ENCODE assay signal across 2 cellular contexts in genomic region chr20:47362361-47363219, GRCh38.
TF ChIP-seq lines count a peak whose summit lies in the region.

No MANE protein-coding gene starts in this region.

TF ChIP-seq in IMR-90, 13 proteins besides CTCF, POLR2A, EP300 and RAD21:
- TF ChIP-seq CHD1 (IDR thresholded peaks at IDR 0.05; ENCODE audit: low read depth, low read length): no peak

TF ChIP-seq in GM12878, 131 proteins besides CTCF, POLR2A, EP300 and RAD21:
- TF ChIP-seq SUZ12 (IDR thresholded peaks at IDR 0.05; ENCODE audit: unreplicated experiment) (no peak), MXI1 (IDR thresholded peaks at IDR 0.05; ENCODE audit: low read depth, low read length) (no peak), ZBTB40 (IDR thresholded peaks at IDR 0.05; ENCODE audit: borderline replicate concordance) (no peak), NFXL1 (IDR thresholded peaks at IDR 0.05; ENCODE audit: borderline replicate concordance) (peak; percentile 73; the same call in 1 of the 2 replicates), LARP7 (IDR thresholded peaks at IDR 0.05) (no peak), SMARCA5 (IDR thresholded peaks at IDR 0.05) (no peak)
